In genomic region chr18:8771930-8772329, GRCh38 we compare ENCODE assay signal across 14 cellular contexts.
DNase-seq lines count a peak whose midpoint lies in the region; ATAC-seq and TF ChIP-seq lines count a peak whose summit lies in the region.
"Had no signal": no experiment of that assay in that cellular context is flagged by ENCODE, and none has a peak within 500 bp of the region (broad histone marks: within the 10 kb centered on the region; RNA-seq: fewer than 3 reads in every experiment).

No MANE protein-coding gene starts in this region.

- peaks cover 14% of the 10 kb centered on the region for H3K36me3 ChIP-seq in IMR-90 (ENCODE audit: control insufficient read depth, insufficient read depth, low read length)
- H3K36me3 ChIP-seq in SK-N-SH (replicated peaks in 1 of 2; ENCODE audit: control insufficient read depth in 1 of 2, insufficient read depth in 2 of 2, low read length in 1 of 2) = peaks cover 0 to 9% of the 10 kb centered on the region in 2 experiments
- no peaks in the 10 kb centered on the region for H3K36me3 ChIP-seq in left ventricle myocardium inferior
- no peaks in the 10 kb centered on the region for H3K36me3 ChIP-seq in vagina
- H3K36me3 ChIP-seq: neural progenitor cell had no signal

- no peak overlapping the region for H3K27ac Mint-ChIP-seq in T-cell
- H3K27ac Mint-ChIP-seq: activated B cell treated with CpG ODN at 0.5 μM for 24 hours; CD8-positive, alpha-beta T cell; neural progenitor cell had no signal

- no peaks in the 10 kb centered on the region for H3K9me2 ChIP-seq in SK-N-SH

- no peak for TF ChIP-seq RAD21 in IMR-90 (IDR thresholded peaks at IDR 0.05; ENCODE audit: low read length)
- no peak for TF ChIP-seq RAD21 in SK-N-SH (IDR thresholded peaks at IDR 0.05; ENCODE audit: low read length)

- in situ Hi-C loops in IMR-90 (cut with MboI; ENCODE audit: low sequenced_read_pairs) = no loop called here
- in situ Hi-C loops in KBM-7 (cut with MboI; ENCODE audit: low pct_unique_long_range_greater_than_20kb, low sequenced_read_pairs) = no loop called here

- H3F3A ChIP-seq in SK-N-SH (replicated peaks; ENCODE audit: insufficient read depth) = peaks cover 13% of the 10 kb centered on the region

- H3K79me2 ChIP-seq in SK-N-SH (ENCODE audit: insufficient read depth) = peaks cover 13% of the 10 kb centered on the region; the same call in 1 of the 2 replicates

- peak overlapping the region; percentile 9 for H2AK9ac ChIP-seq in IMR-90 (replicated peaks; ENCODE audit: low read depth, low read length, poor library complexity)

- peaks cover 5% of the 10 kb centered on the region for H3K4me1 ChIP-seq in IMR-90 (ENCODE audit: control insufficient read depth, insufficient read depth, low read length)
- H3K4me1 ChIP-seq in SK-N-SH (ENCODE audit: control insufficient read depth in 1 of 2, insufficient read depth in 2 of 2, low read depth in 1 of 2, low read length in 1 of 2) = peaks cover 3 to 18% of the 10 kb centered on the region in 2 experiments; a peak in 3 of 4 replicates
- H3K4me1 ChIP-seq in left ventricle myocardium inferior = peaks cover 7% of the 10 kb centered on the region
- H3K4me1 ChIP-seq in vagina = peaks cover 6% of the 10 kb centered on the region

- H3K4me1 Mint-ChIP-seq in T-cell = no peaks in the 10 kb centered on the region
- H3K4me1 Mint-ChIP-seq: activated B cell treated with CpG ODN at 0.5 μM for 24 hours had no signal

- TF ChIP-seq CTCF in AG09319 (IDR thresholded peaks at IDR 0.05; ENCODE audit: low read depth, low read length) = no peak
- no peak for TF ChIP-seq CTCF in IMR-90 (conservative IDR thresholded peaks at IDR 0.05; ENCODE audit: low read depth, low read length)
- TF ChIP-seq CTCF in SK-N-SH (IDR thresholded peaks at IDR 0.05) = no peak
- no peak for TF ChIP-seq CTCF in left ventricle myocardium inferior (IDR thresholded peaks at IDR 0.05; ENCODE audit: borderline replicate concordance)
- no peak for TF ChIP-seq CTCF in vagina (IDR thresholded peaks at IDR 0.05)

- no peaks in the 10 kb centered on the region for H3K9me3 ChIP-seq in IMR-90 (ENCODE audit: control insufficient read depth, insufficient read depth, low read length)
- H3K9me3 ChIP-seq in SK-N-SH = no peaks in the 10 kb centered on the region
- H3K9me3 ChIP-seq in left ventricle myocardium inferior (replicated peaks) = no peaks in the 10 kb centered on the region
- H3K9me3 ChIP-seq in vagina = no peaks in the 10 kb centered on the region

- DNase-seq in AG09319 (ENCODE audit: extremely low read depth, low read depth) = peak; percentile 30
- no peak for DNase-seq in IMR-90
- no peak for DNase-seq in SK-N-SH
- peak; percentile 61 for DNase-seq in left ventricle myocardium inferior
- DNase-seq in vagina (ENCODE audit: extremely low spot score in 2 of 2) = no peak
- no peak for DNase-seq in KBM-7
- DNase-seq in activated CD4-positive, CD25-positive, alpha-beta regulatory T cell (lab: John Stamatoyannopoulos, UW) = no peak
- no peak for DNase-seq in T-cell
- DNase-seq: activated B cell treated with CpG ODN at 0.5 μM for 24 hours; activated naive CD4-positive, alpha-beta T cell; CD8-positive, alpha-beta T cell; stimulated activated CD4-positive, alpha-beta T cell treated with anti-CD3 and anti-CD28 coated beads, Interleukin-1b, Interleukin-23, amount 100 ng/mL, for 48 hours had no signal

- H3K27ac ChIP-seq in IMR-90 (ENCODE audit: insufficient read depth, low read length) = no peak overlapping the region
- H3K27ac ChIP-seq in SK-N-SH (ENCODE audit: low read depth in 2 of 2, low read length in 1 of 2) = peak overlapping the region in 1 of 2 experiments; percentile 47; a peak in 2 of 4 replicates
- H3K27ac ChIP-seq in left ventricle myocardium inferior (replicated peaks) = no peak overlapping the region
- no peak overlapping the region for H3K27ac ChIP-seq in vagina

- POLR2A ChIA-PET in IMR-90 (lab: Charles Lee; ENCODE audit: unreplicated experiment) (no interaction called here), SK-N-SH (lab: Yijun Ruan, JAX) (no interaction called here), T-cell (lab: Charles Lee) (no interaction called here)

- peaks cover 9% of the 10 kb centered on the region for H4K20me1 ChIP-seq in IMR-90 (ENCODE audit: insufficient read depth, low read length)
- no peaks in the 10 kb centered on the region for H4K20me1 ChIP-seq in SK-N-SH (ENCODE audit: insufficient read depth)

- no peak overlapping the region for H3K4me3 Mint-ChIP-seq in T-cell
- H3K4me3 Mint-ChIP-seq: activated B cell treated with CpG ODN at 0.5 μM for 24 hours; CD8-positive, alpha-beta T cell; neural progenitor cell had no signal

- dilution Hi-C loops in IMR-90 (cut with HindIII; ENCODE audit: low sequenced_read_pairs, unreplicated experiment) = no loop called here

- no peaks in the 10 kb centered on the region for H3K36me3 Mint-ChIP-seq in T-cell
- H3K36me3 Mint-ChIP-seq: CD8-positive, alpha-beta T cell; neural progenitor cell had no signal

- H2BK120ac ChIP-seq in IMR-90 (ENCODE audit: low read depth, low read length) = no peak overlapping the region

- intact Hi-C loops in IMR-90 (cut with micrococcal nuclease) (no loop called here), left ventricle myocardium inferior (cut with micrococcal nuclease) (no loop called here), vagina (cut with DNase I) (no loop called here)

- no peaks in the 10 kb centered on the region for H3K27me3 Mint-ChIP-seq in T-cell
- H3K27me3 Mint-ChIP-seq: activated B cell treated with CpG ODN at 0.5 μM for 24 hours had no signal

- BruUV-seq in IMR-90 (replicated peaks; lab: Mats Ljungman, UMichigan) = no TSS peak

- H4K8ac ChIP-seq in IMR-90 (ENCODE audit: low read depth in 2 of 2, low read length in 2 of 2) = no peak overlapping the region

- H3K9ac ChIP-seq in IMR-90 (ENCODE audit: low read depth, low read length) (no peak overlapping the region), SK-N-SH (no peak overlapping the region)
- H3K9ac ChIP-seq: neural progenitor cell had no signal

- H3K4me3 ChIP-seq in IMR-90 (ENCODE audit: insufficient read depth, low read depth, low read length) (no peak overlapping the region), SK-N-SH (ENCODE audit: low read depth in 2 of 2, low read length in 1 of 2) (no peak overlapping the region), left ventricle myocardium inferior (no peak overlapping the region), vagina (no peak overlapping the region)
- H3K4me3 ChIP-seq: neural progenitor cell had no signal

- no peak overlapping the region for H2BK5ac ChIP-seq in IMR-90 (ENCODE audit: low read depth, low read length, poor library complexity, severe bottlenecking)

- H2BK20ac ChIP-seq in IMR-90 (ENCODE audit: low read depth, low read length) = no peak overlapping the region

- H2BK15ac ChIP-seq in IMR-90 (ENCODE audit: low read depth, low read length) = no peak overlapping the region

- 89% methylated on average over 5 of the region's 8 CpGs; no CpG with 5 or more reads in 1 of the 2 experiments for WGBS in IMR-90 (ENCODE audit: extremely low coverage in 2 of 2, insufficient read length in 1 of 2), 2 experiments
- WGBS in SK-N-SH (ENCODE audit: low lambda C conversion rate) = 62% methylated on average over 5 of the region's 8 CpGs

- H4K5ac ChIP-seq in IMR-90 (ENCODE audit: low read depth, low read length) = no peak overlapping the region

- no peaks in the 10 kb centered on the region for H3K9me3 Mint-ChIP-seq in T-cell
- H3K9me3 Mint-ChIP-seq: activated B cell treated with CpG ODN at 0.5 μM for 24 hours; CD8-positive, alpha-beta T cell; neural progenitor cell had no signal

- CTCF ChIA-PET in IMR-90 (lab: Yijun Ruan, JAX) (no interaction called here), SK-N-SH (lab: Yijun Ruan, JAX) (no interaction called here), T-cell (lab: Charles Lee) (interaction anchor here in 1 of 2 donors (0.6 kb wide), 1 partner anchor 175 kb away, joined by 3 read pairs; no protein-coding TSS in a partner anchor)

- no peak overlapping the region for H3K18ac ChIP-seq in IMR-90 (ENCODE audit: low read depth, low read length)

- peaks cover 16% of the 10 kb centered on the region for H3K9me1 ChIP-seq in IMR-90 (ENCODE audit: insufficient read depth, low read length)

- H3K27me3 ChIP-seq in IMR-90 (ENCODE audit: control insufficient read depth, insufficient read depth, low read length) = no peaks in the 10 kb centered on the region
- H3K27me3 ChIP-seq in SK-N-SH (ENCODE audit: insufficient read depth) = no peaks in the 10 kb centered on the region
- H3K27me3 ChIP-seq in left ventricle myocardium inferior (ENCODE audit: low read depth) = no peaks in the 10 kb centered on the region
- H3K27me3 ChIP-seq in vagina = no peaks in the 10 kb centered on the region
- H3K27me3 ChIP-seq: neural progenitor cell had no signal

- H3K4me2 ChIP-seq in IMR-90 (ENCODE audit: low read depth, low read length) (no peak overlapping the region), SK-N-SH (no peak overlapping the region)
- H3K4me2 ChIP-seq: neural progenitor cell had no signal

- H3K56ac ChIP-seq in IMR-90 (ENCODE audit: extremely low read depth, insufficient read depth, low read length) = no peak overlapping the region

- H3K4ac ChIP-seq in IMR-90 (ENCODE audit: low read depth, low read length) = no peak overlapping the region

- no peak overlapping the region for H2AK5ac ChIP-seq in IMR-90 (ENCODE audit: low read depth, low read length)

- TF ChIP-seq POLR2A in IMR-90 (IDR thresholded peaks at IDR 0.05; ENCODE audit: low read depth, low read length) (no peak), vagina (IDR thresholded peaks at IDR 0.05) (no peak)

- no peak for ATAC-seq in IMR-90 (ENCODE audit: low read depth)
- no peak for ATAC-seq in T-cell (replicated peaks in 1 of 4)
- ATAC-seq: CD8-positive, alpha-beta T cell; HepG2 had no signal

- H2AFZ ChIP-seq in IMR-90 (replicated peaks; ENCODE audit: low read length, poor library complexity) (no peak overlapping the region), SK-N-SH (ENCODE audit: low read depth) (no peak overlapping the region)
- H2AFZ ChIP-seq: neural progenitor cell had no signal

- H4K91ac ChIP-seq in IMR-90 (ENCODE audit: insufficient read depth, low read depth, low read length) = no peak overlapping the region

- H3K23ac ChIP-seq in IMR-90 (ENCODE audit: low read depth, low read length) = no peak overlapping the region

- peak in 1 of 2 experiments; percentile 28; a peak in 1 of 4 replicates for TF ChIP-seq EP300 in SK-N-SH (IDR thresholded peaks at IDR 0.05; ENCODE audit: borderline replicate concordance in 1 of 2, low read depth in 1 of 2, low read length in 1 of 2)

- H3K14ac ChIP-seq in IMR-90 (replicated peaks; ENCODE audit: low read depth, low read length) = no peak overlapping the region

- H3K79me1 ChIP-seq in IMR-90 (ENCODE audit: low read depth in 1 of 2, low read length in 2 of 2) = peaks cover 44 to 76% of the 10 kb centered on the region in 2 experiments

TF ChIP-seq in IMR-90, 13 proteins besides CTCF, POLR2A, EP300 and RAD21 (continues in another document):
- TF ChIP-seq RFX5 (IDR thresholded peaks at IDR 0.05; ENCODE audit: low read depth, low read length) = no peak

TF ChIP-seq in SK-N-SH, 30 proteins besides CTCF, POLR2A, EP300 and RAD21:
- peak; percentile 65 for TF ChIP-seq NFIC (IDR thresholded peaks at IDR 0.05; ENCODE audit: borderline replicate concordance)
- no peak for TF ChIP-seq FOXJ3 (CRISPR knock-in tag; IDR thresholded peaks at IDR 0.05)

Comparison
In these comparisons a context has a peak if more than half of its experiments do, and no peak if none do; other contexts are left out.
1. DNase-seq: peak in AG09319 (single experiment) and left ventricle myocardium inferior (single experiment); none in IMR-90 (single experiment), SK-N-SH (single experiment), vagina (0 of 2), KBM-7 (single experiment), activated CD4-positive, CD25-positive, alpha-beta regulatory T cell (0 of 4) and T-cell (0 of 34).